Comparison of ENCODE assay signal across 25 cellular contexts in genomic region chr17:81609541-81610353, GRCh38. TPM values are rescaled to one million over a fixed set of nuclear protein-coding genes. Genes with fewer than 3 reads are reported as not detected.
DNase-seq lines count a peak whose midpoint lies in the region; ATAC-seq and TF ChIP-seq lines count a peak whose summit lies in the region.
"Had no signal": no experiment of that assay in that cellular context is flagged by ENCODE, and none has a peak within 500 bp of the region (broad histone marks: within the 10 kb centered on the region; RNA-seq: fewer than 3 reads in every experiment).

No MANE protein-coding gene starts in this region.

- no peak overlapping the region for H3K27ac Mint-ChIP-seq in endodermal cell
- H3K27ac Mint-ChIP-seq: activated CD8-positive, alpha-beta T cell treated with anti-CD3 and anti-CD28 coated beads for 36 hours; naive thymus-derived CD8-positive, alpha-beta T cell had no signal

- H3K4me1 ChIP-seq in heart right ventricle (peaks cover 10 to 50% (median 28%) of the 10 kb centered on the region in 9 donors), endodermal cell (ENCODE audit: control insufficient read depth, insufficient read depth, low read length) (no peaks in the 10 kb centered on the region), psoas muscle (peaks cover 11% of the 10 kb centered on the region)
- H3K4me1 ChIP-seq: A549, parathyroid adenoma had no signal

- no peak overlapping the region for H3K4me3 ChIP-seq in heart right ventricle
- H3K4me3 ChIP-seq in endodermal cell (ENCODE audit: low read length) = no peak overlapping the region
- H3K4me3 ChIP-seq in psoas muscle = no peak overlapping the region
- H3K4me3 ChIP-seq: A549, coronary artery had no signal

- H3K27me3 ChIP-seq in heart right ventricle (no peaks in the 10 kb centered on the region), endodermal cell (ENCODE audit: control insufficient read depth, insufficient read depth, low read length, poor library complexity, severe bottlenecking) (no peaks in the 10 kb centered on the region), psoas muscle (ENCODE audit: insufficient read depth in 3 of 3, low read length in 2 of 3) (no peaks in the 10 kb centered on the region)

- no peaks in the 10 kb centered on the region for H3K9me3 Mint-ChIP-seq in endodermal cell
- H3K9me3 Mint-ChIP-seq: activated CD8-positive, alpha-beta T cell treated with anti-CD3 and anti-CD28 coated beads for 36 hours; HFFc6; naive thymus-derived CD8-positive, alpha-beta T cell had no signal

- H3K36me3 Mint-ChIP-seq in endodermal cell (ENCODE audit: low read depth) = peaks cover 78% of the 10 kb centered on the region

- 82 to 85% methylated on average over 21 of the region's 21 CpGs for WGBS in heart right ventricle, 2 donors
- 96 to 98% methylated on average over 17 to 21 of the region's 21 CpGs for WGBS in endodermal cell (ENCODE audit: insufficient coverage in 1 of 2, insufficient read length in 1 of 2), 2 experiments
- WGBS in psoas muscle, 3 donors = 80 to 90% (median 86%) methylated on average over 21 of the region's 21 CpGs

- no peak overlapping the region for H3K9ac ChIP-seq in endodermal cell (ENCODE audit: extremely low read depth, low read length, poor library complexity, severe bottlenecking)
- H3K9ac ChIP-seq: parathyroid adenoma had no signal

- H3K9me3 ChIP-seq in heart right ventricle = no peaks in the 10 kb centered on the region
- no peaks in the 10 kb centered on the region for H3K9me3 ChIP-seq in endodermal cell (ENCODE audit: control insufficient read depth, low read length)
- H3K9me3 ChIP-seq in psoas muscle = no peaks in the 10 kb centered on the region
- H3K9me3 ChIP-seq: A549 had no signal

- ATAC-seq in heart right ventricle = peak in 7 of 8 donors; percentile 13 to 59 (median 41)
- peak in 3 of 4 donors; percentile 22 to 62 (median 43) for ATAC-seq in psoas muscle
- no peak for ATAC-seq in HG03354 (IDR thresholded peaks at IDR 0.05; ENCODE audit: poor library complexity, severe bottlenecking, unreplicated experiment)
- ATAC-seq: activated CD8-positive, alpha-beta T cell treated with anti-CD3 and anti-CD28 coated beads for 36 hours; left lobe of liver; naive thymus-derived CD8-positive, alpha-beta T cell had no signal

- H3K4me3 Mint-ChIP-seq in endodermal cell = no peak overlapping the region
- H3K4me3 Mint-ChIP-seq: activated CD8-positive, alpha-beta T cell treated with anti-CD3 and anti-CD28 coated beads for 36 hours; HFFc6; naive thymus-derived CD8-positive, alpha-beta T cell had no signal

- no peaks in the 10 kb centered on the region for H3K27me3 Mint-ChIP-seq in endodermal cell (ENCODE audit: insufficient read depth)
- H3K27me3 Mint-ChIP-seq: activated CD8-positive, alpha-beta T cell treated with anti-CD3 and anti-CD28 coated beads for 36 hours; naive thymus-derived CD8-positive, alpha-beta T cell had no signal

- H3K27ac ChIP-seq in heart right ventricle (peak overlapping the region in 9 of 10 donors; percentile 17 to 60 (median 48)), endodermal cell (ENCODE audit: low read depth, low read length) (no peak overlapping the region), psoas muscle (no peak overlapping the region)
- H3K27ac ChIP-seq: A549, coronary artery, parathyroid adenoma had no signal

- DNase-seq in heart right ventricle = peak in 1 of 2 donors; percentile 24
- DNase-seq in cardiac septum (ENCODE audit: low spot score) = no peak
- peak; percentile 65 for DNase-seq in endodermal cell
- DNase-seq in psoas muscle = no peak
- DNase-seq in hepatic stellate cell (ENCODE audit: low spot score) = no peak
- DNase-seq: activated CD4-positive, CD25-positive, alpha-beta regulatory T cell; activated CD8-positive, alpha-beta T cell treated with anti-CD3 and anti-CD28 coated beads for 36 hours; activated naive CD4-positive, alpha-beta T cell; activated T-cell treated with anti-CD3 and anti-CD28 coated beads, Interleukin-2, amount 50 U/mL, for 1 hour; amygdala; COR-L47; HFFc6; Karpas-422; naive thymus-derived CD8-positive, alpha-beta T cell; NCI-H1048; NCI-H187; NCI-H748 treated with DMSO at 0.1 percent for 48 hours; T-helper 9 cell had no signal

- TF ChIP-seq CTCF in heart right ventricle (IDR thresholded peaks at IDR 0.05) (no peak), endodermal cell (conservative IDR thresholded peaks at IDR 0.05) (no peak), psoas muscle (IDR thresholded peaks at IDR 0.05) (no peak)

- intact Hi-C loops in heart right ventricle (cut with DNase I) (loop anchor here in 2 of 10 donors (10.0 kb wide), 1 partner anchor 355 kb away; no protein-coding TSS in a partner anchor), cardiac septum (cut with DNase I) (no loop called here), psoas muscle (cut with DNase I) (no loop called here)

- peaks cover 0 to 95% (median 53%) of the 10 kb centered on the region in 9 donors for H3K36me3 ChIP-seq in heart right ventricle
- peaks cover 86% of the 10 kb centered on the region for H3K36me3 ChIP-seq in endodermal cell (ENCODE audit: control insufficient read depth, insufficient read depth, low read length)
- peaks cover 17 to 96% of the 10 kb centered on the region in 2 donors for H3K36me3 ChIP-seq in psoas muscle (ENCODE audit: insufficient read depth in 1 of 2, low read depth in 1 of 2)

- no peaks in the 10 kb centered on the region for H3K4me1 Mint-ChIP-seq in endodermal cell

RNA-seq across cellular contexts. Expression of gene NPLOC4, which starts 27.2 kb away (rescaled TPM):
- total RNA-seq in heart right ventricle = 100 to 1,000 TPM in 5 of 10 donors, 10 to 100 TPM in 5; 85.8 to 115 (median 98.8) TPM
- polyA plus RNA-seq in heart right ventricle = 10 to 100 TPM; 30.7 to 40.3 TPM
- total RNA-seq in cardiac septum = 107 TPM
- 100 to 1,000 TPM; 113 to 118 TPM for total RNA-seq in endodermal cell
- polyA plus RNA-seq in endodermal cell (2013, experiment 1 of 2) = 54.9 TPM
- polyA plus RNA-seq in endodermal cell (2013, experiment 2 of 2) = 52.0 TPM
- total RNA-seq in psoas muscle = 100 to 1,000 TPM; 151 to 324 (median 219) TPM
- 100 to 1,000 TPM in 2 of 3 donors, 10 to 100 TPM in 1; 87.3 to 414 (median 117) TPM for polyA plus RNA-seq in psoas muscle

RNA-seq across cellular contexts. Expression of gene TSPAN10, which starts 27.2 kb away (rescaled TPM):
- total RNA-seq in heart right ventricle = under 1 TPM; 0.12 to 0.57 (median 0.27) TPM
- under 1 TPM; 0.22 to 0.26 TPM for polyA plus RNA-seq in heart right ventricle
- total RNA-seq in cardiac septum = 0.30 TPM
- 1 to 10 TPM; 1.3 to 1.8 TPM for total RNA-seq in endodermal cell
- 1.8 TPM for polyA plus RNA-seq in endodermal cell (2013, experiment 1 of 2)
- polyA plus RNA-seq in endodermal cell (2013, experiment 2 of 2) = 1.5 TPM
- total RNA-seq in psoas muscle = under 1 TPM in 2 of 4 donors, not detected in 2; 0.22 to 0.67 TPM
- under 1 TPM; 0.09 to 0.39 (median 0.14) TPM for polyA plus RNA-seq in psoas muscle

RNA-seq across cellular contexts. Expression of gene PDE6G, which starts 46.6 kb away (rescaled TPM):
- 1 to 10 TPM in 1 of 10 donors, under 1 TPM in 1, not detected in 8; 0.38 to 1.3 TPM for total RNA-seq in heart right ventricle
- 1 to 10 TPM in 1 of 2 donors, not detected in 1; 1.3 TPM for polyA plus RNA-seq in heart right ventricle
- not detected for total RNA-seq in cardiac septum
- total RNA-seq in endodermal cell = 1 to 10 TPM; 3.2 to 4.3 TPM
- polyA plus RNA-seq in endodermal cell (2013, experiment 1 of 2) = 1.6 TPM
- polyA plus RNA-seq in endodermal cell (2013, experiment 2 of 2) = 0.95 TPM
- under 1 TPM in 1 of 4 donors, not detected in 3; 0.64 TPM for total RNA-seq in psoas muscle
- polyA plus RNA-seq in psoas muscle = 1 to 10 TPM in 1 of 3 donors, under 1 TPM in 2; 0.25 to 1.5 (median 0.56) TPM
- total RNA-seq: bronchial epithelial cell, urinary bladder had no signal

RNA-seq across cellular contexts. Expression of gene OXLD1, which starts 56.7 kb away (rescaled TPM):
- 10 to 100 TPM; 12.6 to 21.6 (median 17.9) TPM for total RNA-seq in heart right ventricle
- 10 to 100 TPM; 36.0 to 51.8 TPM for polyA plus RNA-seq in heart right ventricle
- total RNA-seq in cardiac septum = 17.9 TPM
- total RNA-seq in endodermal cell = 10 to 100 TPM; 30.2 to 36.5 TPM
- polyA plus RNA-seq in endodermal cell (2013, experiment 1 of 2) = 30.5 TPM
- 25.5 TPM for polyA plus RNA-seq in endodermal cell (2013, experiment 2 of 2)
- total RNA-seq in psoas muscle = 10 to 100 TPM; 15.5 to 23.6 (median 20.5) TPM
- 10 to 100 TPM; 35.1 to 44.9 (median 39.8) TPM for polyA plus RNA-seq in psoas muscle

RNA-seq across cellular contexts. Expression of gene CCDC137, which starts 56.8 kb away (rescaled TPM):
- total RNA-seq in heart right ventricle (1 to 10 TPM; 3.4 to 9.7 (median 5.4) TPM), cardiac septum (8.2 TPM), endodermal cell (10 to 100 TPM; 35.8 to 44.2 TPM), psoas muscle (10 to 100 TPM in 1 of 4 donors, 1 to 10 TPM in 3; 4.8 to 14.9 (median 8.6) TPM)
- polyA plus RNA-seq in heart right ventricle (10 to 100 TPM; 11.3 to 14.4 TPM), psoas muscle (10 to 100 TPM; 11.3 to 47.4 (median 28.5) TPM)
- 25.5 TPM for polyA plus RNA-seq in endodermal cell (2013, experiment 1 of 2)
- 22.0 TPM for polyA plus RNA-seq in endodermal cell (2013, experiment 2 of 2)

Comparison
In these comparisons a context has a peak if more than half of its experiments do, and no peak if none do; other contexts are left out.
1. H3K27ac ChIP-seq: peak in heart right ventricle (9 of 10); none in endodermal cell (single experiment) and psoas muscle (single experiment).